ENCODE assay signal across 25 cellular contexts in genomic region chr1:222114536-222115156, GRCh38.
"Had no signal": no experiment of that assay in that cellular context is flagged by ENCODE, and none has a peak within 500 bp of the region (broad histone marks: within the 10 kb centered on the region; RNA-seq: fewer than 3 reads in every experiment).

No MANE protein-coding gene starts in this region.

- H3K4me1 ChIP-seq: colonic mucosa, esophagus squamous epithelium, gastrocnemius medialis, heart right ventricle, left lung, lower lobe of right lung had no signal

- ATAC-seq: effector memory CD8-positive, alpha-beta T cell; esophagus mucosa; gastrocnemius medialis; heart right ventricle; left cardiac atrium; left lung; left ventricle myocardium superior; lower lobe of right lung; naive thymus-derived CD4-positive, alpha-beta T cell had no signal

- H3K4me3 ChIP-seq: colonic mucosa, esophagus squamous epithelium, gastrocnemius medialis, heart right ventricle, left lung, lower lobe of right lung had no signal

- DNase-seq: colonic mucosa; cortex of kidney; effector CD8-positive, alpha-beta T cell; effector memory CD8-positive, alpha-beta T cell; endodermal cell; erythroblast; esophagus squamous epithelium; foreskin fibroblast; foreskin melanocyte; gastrocnemius medialis; glutamatergic neuron; head of caudate nucleus; heart right ventricle; hippocampal formation; left cardiac atrium; left lung; left ventricle myocardium superior; lower lobe of right lung; mesenchymal stem cell; naive thymus-derived CD4-positive, alpha-beta T cell had no signal

- H3K9me3 ChIP-seq: colonic mucosa, esophagus squamous epithelium, gastrocnemius medialis, heart right ventricle, left lung, lower lobe of right lung had no signal

- H3K27me3 ChIP-seq: colonic mucosa, gastrocnemius medialis, left lung had no signal

- FAIRE-seq: endometrium, islet of Langerhans, keratinocyte had no signal

- H3K27ac ChIP-seq: colonic mucosa, epithelial cell of prostate, esophagus squamous epithelium, gastrocnemius medialis, heart right ventricle, left lung, lower lobe of right lung had no signal

- H3K36me3 ChIP-seq: colonic mucosa, esophagus squamous epithelium, gastrocnemius medialis, heart right ventricle, left lung, lower lobe of right lung had no signal
